ENCODE assay signal across 8 cellular contexts in the genomic region with DNA sequence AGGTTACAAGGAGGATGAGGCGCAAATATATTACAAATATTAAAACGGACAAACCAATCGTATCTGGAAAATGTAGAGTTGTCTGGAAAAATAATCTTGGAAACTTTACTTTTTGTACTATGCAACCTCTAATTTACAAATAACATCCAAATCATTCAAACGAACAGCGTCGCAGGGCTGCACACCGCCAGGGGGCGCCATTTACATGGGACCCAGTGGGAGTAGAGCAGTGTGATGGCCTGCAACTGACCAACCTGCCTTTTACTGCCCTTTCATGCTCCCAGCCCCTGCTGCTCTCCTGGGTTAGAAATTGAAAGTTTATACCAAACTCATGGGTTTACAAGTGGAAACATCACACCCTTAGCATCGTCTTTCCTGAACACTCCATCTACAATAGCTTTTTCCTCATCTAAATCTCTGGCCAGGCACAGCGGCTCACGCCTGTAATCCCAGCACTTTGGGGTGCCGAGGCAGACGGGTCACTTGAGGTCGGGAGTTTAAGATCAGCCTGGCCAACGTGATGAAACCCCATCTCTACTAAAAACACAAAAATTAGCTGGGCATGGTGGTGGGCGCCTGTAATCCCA. TPM values are rescaled to one million over a fixed set of nuclear protein-coding genes. Genes with fewer than 3 reads are reported as not detected.
DNase-seq lines count a peak whose midpoint lies in the region; ATAC-seq and TF ChIP-seq lines count a peak whose summit lies in the region.

No MANE protein-coding gene starts in this region.

- H3K4me3 Mint-ChIP-seq in WTC11, result no peak overlapping the region

- TF ChIP-seq CTCF in WTC11 (IDR thresholded peaks at IDR 0.05) (peak; percentile 98), choroid plexus epithelial cell (conservative IDR thresholded peaks at IDR 0.05; ENCODE audit: low read depth, low read length) (peak; percentile 77), thoracic aorta (IDR thresholded peaks at IDR 0.05) (peak; percentile 35)

- no peak overlapping the region for H3K27ac ChIP-seq in thoracic aorta

- H3K27me3 ChIP-seq in thoracic aorta (replicated peaks; ENCODE audit: insufficient read depth), result no peaks in the 10 kb centered on the region

- POLR2A ChIA-PET in WTC11 (lab: Charles Lee), result interaction anchor here (0.6 kb wide), 1 partner anchor 249 kb away, joined by 8 read pairs; no protein-coding TSS in a partner anchor

- DNase-seq in NCI-H2081 (lab: John Stamatoyannopoulos, UW), result peak; percentile 61 to 63
- no peak for DNase-seq in NCI-H2081 treated with DMSO at 0.1 percent for 48 hours (lab: John Stamatoyannopoulos, UW)
- peak; percentile 30 for DNase-seq in NCI-H1105 treated with DMSO at 0.1 percent for 48 hours (lab: John Stamatoyannopoulos, UW)
- DNase-seq in WTC11 (ENCODE audit: low spot score), result peak; percentile 79
- peak; percentile 32 for DNase-seq in choroid plexus epithelial cell (ENCODE audit: low read depth)
- peak; percentile 32 for DNase-seq in mucosa of gallbladder (ENCODE audit: low spot score)
- no peak for DNase-seq in thoracic aorta (ENCODE audit: low spot score)
- DNase-seq in central memory CD4-positive, alpha-beta T cell, result no peak

- H3K4me1 Mint-ChIP-seq in WTC11, result peaks cover 29% of the 10 kb centered on the region

- peaks cover 4 to 7% of the 10 kb centered on the region in 2 donors for H3K4me1 ChIP-seq in thoracic aorta (ENCODE audit: control insufficient read depth in 1 of 2, low read depth in 2 of 2)

- 0 out of 2 replicates have a peak overlapping the region, but pooled peaks have one; percentile 53 for H3K27ac Mint-ChIP-seq in WTC11

- no peaks in the 10 kb centered on the region for H3K27me3 Mint-ChIP-seq in WTC11 (ENCODE audit: low read depth)

- H3K36me3 ChIP-seq in thoracic aorta, result no peaks in the 10 kb centered on the region

- H3K36me3 Mint-ChIP-seq in WTC11, result peaks cover 12% of the 10 kb centered on the region

- H3K9me3 ChIP-seq in thoracic aorta, result no peaks in the 10 kb centered on the region

- no peaks in the 10 kb centered on the region for H3K9me3 Mint-ChIP-seq in WTC11

- ATAC-seq in WTC11 (peak; percentile 83), thoracic aorta (ENCODE audit: insufficient number of reproducible peaks, low FRiP score, low read depth) (no peak)

- CTCF ChIA-PET in WTC11 (lab: Charles Lee), result interaction anchor here (0.6 to 3.1 kb wide), 7 partner anchors 8 to 416 kb away, joined by 3 to 36 read pairs (median 7); no protein-coding TSS in a partner anchor

- H3K4me3 ChIP-seq in choroid plexus epithelial cell (ENCODE audit: low read depth, low read length) (no peak overlapping the region), thoracic aorta (no peak overlapping the region)

TF ChIP-seq in WTC11, 78 proteins besides CTCF, POLR2A, EP300 and RAD21 (continues in another document):
- no peak for TF ChIP-seq FOXP4 (CRISPR knock-in tag; IDR thresholded peaks at IDR 0.05)
- TF ChIP-seq MXD4 (CRISPR knock-in tag; IDR thresholded peaks at IDR 0.05; ENCODE audit: borderline replicate concordance), result no peak
- TF ChIP-seq FOXJ3 (CRISPR knock-in tag; IDR thresholded peaks at IDR 0.05; ENCODE audit: borderline replicate concordance), result no peak
- TF ChIP-seq, protein P1, sequence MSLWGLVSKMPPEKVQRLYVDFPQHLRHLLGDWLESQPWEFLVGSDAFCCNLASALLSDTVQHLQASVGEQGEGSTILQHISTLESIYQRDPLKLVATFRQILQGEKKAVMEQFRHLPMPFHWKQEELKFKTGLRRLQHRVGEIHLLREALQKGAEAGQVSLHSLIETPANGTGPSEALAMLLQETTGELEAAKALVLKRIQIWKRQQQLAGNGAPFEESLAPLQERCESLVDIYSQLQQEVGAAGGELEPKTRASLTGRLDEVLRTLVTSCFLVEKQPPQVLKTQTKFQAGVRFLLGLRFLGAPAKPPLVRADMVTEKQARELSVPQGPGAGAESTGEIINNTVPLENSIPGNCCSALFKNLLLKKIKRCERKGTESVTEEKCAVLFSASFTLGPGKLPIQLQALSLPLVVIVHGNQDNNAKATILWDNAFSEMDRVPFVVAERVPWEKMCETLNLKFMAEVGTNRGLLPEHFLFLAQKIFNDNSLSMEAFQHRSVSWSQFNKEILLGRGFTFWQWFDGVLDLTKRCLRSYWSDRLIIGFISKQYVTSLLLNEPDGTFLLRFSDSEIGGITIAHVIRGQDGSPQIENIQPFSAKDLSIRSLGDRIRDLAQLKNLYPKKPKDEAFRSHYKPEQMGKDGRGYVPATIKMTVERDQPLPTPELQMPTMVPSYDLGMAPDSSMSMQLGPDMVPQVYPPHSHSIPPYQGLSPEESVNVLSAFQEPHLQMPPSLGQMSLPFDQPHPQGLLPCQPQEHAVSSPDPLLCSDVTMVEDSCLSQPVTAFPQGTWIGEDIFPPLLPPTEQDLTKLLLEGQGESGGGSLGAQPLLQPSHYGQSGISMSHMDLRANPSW (CRISPR knock-in tag; conservative IDR thresholded peaks at IDR 0.05; ENCODE audit: low read depth), result no peak
- TF ChIP-seq USF1 (CRISPR knock-in tag; IDR thresholded peaks at IDR 0.05), result no peak
- no peak for TF ChIP-seq TEAD4 (CRISPR knock-in tag; IDR thresholded peaks at IDR 0.05)
- no peak for TF ChIP-seq ZNF425 (CRISPR knock-in tag; conservative IDR thresholded peaks at IDR 0.05)
- TF ChIP-seq ZNF121 (CRISPR knock-in tag; IDR thresholded peaks at IDR 0.05), result no peak

RNA-seq across cellular contexts. Expression of gene PITPNC1, which starts 10.0 kb away (rescaled TPM):
- 36.9 to 42.0 TPM (median 39.8 TPM) in 3 replicates for total RNA-seq in WTC11 (2021)
- total RNA-seq in mucosa of gallbladder, result 35.0 TPM
- 10 to 100 TPM in 1 of 2 donors, 1 to 10 TPM in 1; 8.4 to 28.8 TPM for total RNA-seq in thoracic aorta

RNA-seq across cellular contexts. Expression of gene PSMD12, which starts 20.7 kb away (rescaled TPM):
- total RNA-seq in WTC11 (2021) (58.9 to 66.9 TPM (median 59.0 TPM) in 3 replicates), mucosa of gallbladder (34.4 TPM), thoracic aorta (10 to 100 TPM; 18.3 to 29.5 TPM)

Comparison
In these comparisons a context has a peak if more than half of its experiments do, and no peak if none do; other contexts are left out.
1. DNase-seq: peak in NCI-H2081 (2 of 2), NCI-H1105 treated with DMSO at 0.1 percent for 48 hours (single experiment), WTC11 (single experiment), choroid plexus epithelial cell (single experiment) and mucosa of gallbladder (single experiment); none in NCI-H2081 treated with DMSO at 0.1 percent for 48 hours (single experiment), thoracic aorta (single experiment) and central memory CD4-positive, alpha-beta T cell (single experiment).
2. CTCF ChIP-seq: peak in every context shown above with its lines; median percentile 98 in WTC11; 77 in choroid plexus epithelial cell; 35 in thoracic aorta.